In genomic region chr19:40190891-40191835, GRCh38 we compare ENCODE assay signal across 8 cellular contexts. TPM values are rescaled to one million over a fixed set of nuclear protein-coding genes. Genes with fewer than 3 reads are reported as not detected.
DNase-seq lines count a peak whose midpoint lies in the region; ATAC-seq, FAIRE-seq and TF ChIP-seq lines count a peak whose summit lies in the region.

TSS of gene MAP3K10 (plus strand) at chr19:40191426. CDS start at chr19:40192032, 606 bp downstream.

- peak within 1 kb of the TSS; percentile 93 for H3K27ac Mint-ChIP-seq in activated T-helper 1 cell treated with anti-CD3 and anti-CD28 coated beads, Interleukin-12 subunit alpha, Interleukin-12 subunit beta, Interleukin-2, Interleukin-4 antibody, amounts not matched to agents 30 ng/mL and 10 ng/mL and 1 ng/mL, durations not matched to agents 14 hours and 24 hours and 36 hours
- H3K27ac Mint-ChIP-seq in natural killer cell, result peak within 1 kb of the TSS; percentile 79 to 89

- H3K36me3 Mint-ChIP-seq in activated T-helper 1 cell treated with anti-CD3 and anti-CD28 coated beads, Interleukin-12 subunit alpha, Interleukin-12 subunit beta, Interleukin-2, Interleukin-4 antibody, amounts not matched to agents 30 ng/mL and 10 ng/mL and 1 ng/mL, durations not matched to agents 14 hours and 24 hours and 36 hours (ENCODE audit: low read depth), result peaks cover 3% of the 10 kb centered on the region
- H3K36me3 Mint-ChIP-seq in natural killer cell, result no peaks in the 10 kb centered on the region

- DNase-seq in COLO829 (ENCODE audit: low spot score), result peak; percentile 49
- DNase-seq in GM20000 (ENCODE audit: low spot score), result peak; percentile 94
- DNase-seq in HTR-8/SVneo (ENCODE audit: insufficient read length, low spot score), result peak; percentile 75
- peak; percentile 88 for DNase-seq in RKO (ENCODE audit: low spot score)
- DNase-seq in activated T-helper 1 cell treated with anti-CD3 and anti-CD28 coated beads, Interleukin-12 subunit alpha, Interleukin-12 subunit beta, Interleukin-2, Interleukin-4 antibody, amounts not matched to agents 30 ng/mL and 10 ng/mL and 1 ng/mL, durations not matched to agents 14 hours and 24 hours and 36 hours (ENCODE audit: low spot score), result peak; percentile 73
- DNase-seq in fibroblast of mammary gland (ENCODE audit: low read depth), result peak; percentile 68
- DNase-seq in natural killer cell, result peak; percentile 77
- DNase-seq in stimulated activated naive CD4-positive, alpha-beta T cell treated with Interleukin-2 at 50 U/mL for 16 hours (lab: John Stamatoyannopoulos, UW), result peak; percentile 80

- peak; percentile 86 to 92 (median 91) for ATAC-seq in natural killer cell

- H3K27me3 Mint-ChIP-seq in activated T-helper 1 cell treated with anti-CD3 and anti-CD28 coated beads, Interleukin-12 subunit alpha, Interleukin-12 subunit beta, Interleukin-2, Interleukin-4 antibody, amounts not matched to agents 30 ng/mL and 10 ng/mL and 1 ng/mL, durations not matched to agents 14 hours and 24 hours and 36 hours (ENCODE audit: insufficient read depth), result peaks cover 8% of the 10 kb centered on the region
- no peaks in the 10 kb centered on the region for H3K27me3 Mint-ChIP-seq in natural killer cell (ENCODE audit: low read depth in 2 of 2)

- intact Hi-C loops in activated T-helper 1 cell treated with anti-CD3 and anti-CD28 coated beads, Interleukin-12 subunit alpha, Interleukin-12 subunit beta, Interleukin-2, Interleukin-4 antibody, amounts not matched to agents 30 ng/mL and 10 ng/mL and 1 ng/mL, durations not matched to agents 14 hours and 24 hours and 36 hours (cut with micrococcal nuclease), result loop anchor here (1.0 to 5.0 kb wide), 8 partner anchors 27 to 349 kb away; partner anchors contain the start of genes AKT2, PSMC4, TTC9B and ZNF546
- intact Hi-C loops in natural killer cell (cut with micrococcal nuclease), result no loop called here

- H3K4me1 Mint-ChIP-seq in activated T-helper 1 cell treated with anti-CD3 and anti-CD28 coated beads, Interleukin-12 subunit alpha, Interleukin-12 subunit beta, Interleukin-2, Interleukin-4 antibody, amounts not matched to agents 30 ng/mL and 10 ng/mL and 1 ng/mL, durations not matched to agents 14 hours and 24 hours and 36 hours (ENCODE audit: low read depth), result peaks cover 34% of the 10 kb centered on the region
- H3K4me1 Mint-ChIP-seq in natural killer cell, result peaks cover 21 to 39% of the 10 kb centered on the region in 2 donors

- FAIRE-seq in HTR-8/SVneo (lab: Jason Lieb, UNC), result peak; percentile 28

- peak within 1 kb of the TSS; percentile 70 for H3K4me3 ChIP-seq in fibroblast of mammary gland (ENCODE audit: control insufficient read depth, low read depth, low read length)

- H3K4me3 Mint-ChIP-seq in activated T-helper 1 cell treated with anti-CD3 and anti-CD28 coated beads, Interleukin-12 subunit alpha, Interleukin-12 subunit beta, Interleukin-2, Interleukin-4 antibody, amounts not matched to agents 30 ng/mL and 10 ng/mL and 1 ng/mL, durations not matched to agents 14 hours and 24 hours and 36 hours, result peak within 1 kb of the TSS; percentile 90
- peak within 1 kb of the TSS; percentile 91 for H3K4me3 Mint-ChIP-seq in natural killer cell

- TF ChIP-seq CTCF in GM20000 (IDR thresholded peaks at IDR 0.05; ENCODE audit: extremely low read depth, missing control alignments) (no peak), fibroblast of mammary gland (conservative IDR thresholded peaks at IDR 0.05; ENCODE audit: control insufficient read depth, insufficient read depth, low read depth, low read length) (no peak), natural killer cell (IDR thresholded peaks at IDR 0.05) (no peak)

- no peaks in the 10 kb centered on the region for H3K9me3 Mint-ChIP-seq in activated T-helper 1 cell treated with anti-CD3 and anti-CD28 coated beads, Interleukin-12 subunit alpha, Interleukin-12 subunit beta, Interleukin-2, Interleukin-4 antibody, amounts not matched to agents 30 ng/mL and 10 ng/mL and 1 ng/mL, durations not matched to agents 14 hours and 24 hours and 36 hours
- no peaks in the 10 kb centered on the region for H3K9me3 Mint-ChIP-seq in natural killer cell

RNA-seq across cellular contexts. Expression of gene MAP3K10, which starts in this region (rescaled TPM):
- 13.8 and 19.8 TPM in 2 replicates for total RNA-seq in activated T-helper 1 cell treated with anti-CD3 and anti-CD28 coated beads, Interleukin-12 subunit alpha, Interleukin-12 subunit beta, Interleukin-2, Interleukin-4 antibody, amounts not matched to agents 30 ng/mL and 10 ng/mL and 1 ng/mL, durations not matched to agents 14 hours and 24 hours and 36 hours
- 10 to 100 TPM; 27.1 to 39.0 (median 36.0) TPM for total RNA-seq in natural killer cell

Comparison
In these comparisons a context has a peak if more than half of its experiments do, and no peak if none do; other contexts are left out.
1. Peak in every context shown above with its lines: DNase-seq, ATAC-seq and H3K4me3 ChIP-seq.